ENCODE assay signal across 8 cellular contexts in the genomic region with DNA sequence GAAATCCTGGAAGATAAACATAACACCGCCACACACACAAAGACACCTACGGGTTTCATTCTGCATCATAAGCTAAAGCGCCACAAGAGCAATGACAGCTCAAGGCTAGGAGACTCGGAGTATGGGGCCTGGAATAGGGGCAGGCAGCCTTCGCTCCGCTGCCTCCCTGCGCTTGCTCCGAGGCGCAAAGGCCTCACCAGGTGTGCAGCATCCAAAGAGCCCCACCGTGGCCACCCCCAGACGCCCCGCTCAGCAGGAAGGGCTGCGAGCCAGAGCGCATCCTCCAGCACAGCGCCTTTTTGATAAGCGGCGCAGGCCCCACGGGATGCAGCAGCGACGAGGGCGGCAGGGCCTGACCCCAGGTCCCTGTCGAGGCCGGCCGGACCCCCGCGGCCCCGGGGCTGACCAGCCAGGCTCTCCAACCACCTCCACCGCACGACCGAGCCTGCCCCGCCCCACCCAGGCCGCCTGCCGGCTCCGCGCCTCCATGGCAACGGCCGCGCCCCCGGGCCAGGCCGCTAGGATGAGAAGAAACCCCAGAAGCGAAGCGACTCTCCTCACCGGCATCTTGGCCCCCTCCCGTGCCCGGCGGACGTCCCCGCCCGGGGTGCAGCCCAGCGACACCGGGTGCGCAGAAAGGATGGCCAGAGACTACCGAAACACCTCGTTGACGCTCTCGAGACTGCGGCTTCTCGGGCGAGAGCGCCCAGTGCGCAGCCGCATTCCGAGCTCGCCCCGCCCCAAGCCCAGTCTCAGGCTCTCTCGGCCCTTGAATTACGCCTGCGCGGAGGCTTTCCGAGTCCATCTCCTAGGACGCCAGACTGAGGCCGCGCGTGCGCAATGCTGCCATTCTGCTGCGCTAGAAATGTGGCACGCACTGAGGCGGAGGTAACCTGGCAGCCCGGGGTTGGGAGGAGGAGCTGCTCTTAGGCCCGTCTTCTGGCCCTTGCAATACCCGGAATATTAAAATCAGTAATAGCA. TPM values are rescaled to one million over a fixed set of nuclear protein-coding genes. Genes with fewer than 3 reads are reported as not detected.
DNase-seq lines count a peak whose midpoint lies in the region; ATAC-seq and TF ChIP-seq lines count a peak whose summit lies in the region.

A gene (minus strand): TSS at position 694 of the 981 bp plus-strand sequence. CDS start 127 bp downstream, at position 567.

- peak within 1 kb of the TSS; percentile 92 for H3K4me3 ChIP-seq in GM23338
- peak within 1 kb of the TSS; percentile 85 for H3K4me3 ChIP-seq in fibroblast of mammary gland (ENCODE audit: control insufficient read depth, low read depth, low read length)

- H3K36me3 Mint-ChIP-seq in GM23338 (ENCODE audit: low read depth) = no peaks in the 10 kb centered on the region
- H3K36me3 Mint-ChIP-seq in naive thymus-derived CD8-positive, alpha-beta T cell = peaks cover 0 to 16% (median 0%) of the 10 kb centered on the region in 3 donors

- no peaks in the 10 kb centered on the region for H3K36me3 ChIP-seq in GM23338 (ENCODE audit: insufficient read depth)

- H3F3A ChIP-seq in GM23338 (replicated peaks; ENCODE audit: low read depth) = no peaks in the 10 kb centered on the region

- H3K9me2 ChIP-seq in GM23338 (ENCODE audit: insufficient read depth) = no peaks in the 10 kb centered on the region

- H3K9me3 Mint-ChIP-seq in GM23338 = no peaks in the 10 kb centered on the region
- no peaks in the 10 kb centered on the region for H3K9me3 Mint-ChIP-seq in naive thymus-derived CD8-positive, alpha-beta T cell

- peaks cover 11% of the 10 kb centered on the region for H3K79me2 ChIP-seq in GM23338 (replicated peaks; ENCODE audit: insufficient read depth)

- peaks cover 14% of the 10 kb centered on the region for H3K4me1 Mint-ChIP-seq in GM23338
- peaks cover 12 to 36% (median 32%) of the 10 kb centered on the region in 4 donors for H3K4me1 Mint-ChIP-seq in naive thymus-derived CD8-positive, alpha-beta T cell

- peaks cover 11% of the 10 kb centered on the region; the same call in 1 of the 2 replicates for H4K20me1 ChIP-seq in GM23338 (replicated peaks; ENCODE audit: insufficient read depth)

- H3K27ac Mint-ChIP-seq in GM23338 = no peak within 1 kb of the TSS
- H3K27ac Mint-ChIP-seq in naive thymus-derived CD8-positive, alpha-beta T cell = peak within 1 kb of the TSS; percentile 89 to 97 (median 94)

- no peak for TF ChIP-seq CTCF in GM23338 (conservative IDR thresholded peaks at IDR 0.05; ENCODE audit: low read depth in 2 of 2)
- TF ChIP-seq CTCF in fibroblast of mammary gland (conservative IDR thresholded peaks at IDR 0.05; ENCODE audit: control insufficient read depth, insufficient read depth, low read depth, low read length) = no peak

- peaks cover 6% of the 10 kb centered on the region; the same call in 1 of the 2 replicates for H3K27me3 ChIP-seq in GM23338 (ENCODE audit: insufficient read depth)

- ATAC-seq in GM23338 = peak; percentile 91
- ATAC-seq in naive thymus-derived CD8-positive, alpha-beta T cell = peak; percentile 84 to 88

- peaks cover 6% of the 10 kb centered on the region; the same call in 1 of the 2 replicates for H3K4me1 ChIP-seq in GM23338 (ENCODE audit: insufficient read depth)

- DNase-seq in EH (ENCODE audit: low read depth) (peak; percentile 97), GM23338 (ENCODE audit: low spot score) (peak; percentile 99), LHCN-M2 (ENCODE audit: low read depth) (peak; percentile 91), RPMI8226 (peak; percentile 99), fibroblast of mammary gland (ENCODE audit: low read depth) (peak; percentile 92)
- peak; percentile 98 for DNase-seq in activated T-helper 1 cell treated with anti-CD3 and anti-CD28 coated beads, Interleukin-2, amount 50 U/mL, for 16 hours (ENCODE audit: low read depth in 1 of 2, low spot score in 1 of 2)
- DNase-seq in naive thymus-derived CD8-positive, alpha-beta T cell = peak; percentile 93 to 99 (median 96)
- peak; percentile 90 to 97 (median 96) for DNase-seq in stimulated activated naive CD4-positive, alpha-beta T cell (lab: John Stamatoyannopoulos, UW)

- H3K4me2 ChIP-seq in GM23338 = peak within 1 kb of the TSS; percentile 96

- no peaks in the 10 kb centered on the region for H3K27me3 Mint-ChIP-seq in GM23338 (ENCODE audit: insufficient read depth, low read depth, poor library complexity)
- H3K27me3 Mint-ChIP-seq in naive thymus-derived CD8-positive, alpha-beta T cell = peaks cover 0 to 9% (median 0%) of the 10 kb centered on the region in 5 donors

- POLR2A ChIA-PET in naive thymus-derived CD8-positive, alpha-beta T cell (lab: Charles Lee) = interaction anchor here (0.8 to 3.2 kb wide), 9 partner anchors 9 to 1634 kb away, joined by 3 to 52 read pairs (median 3); a partner anchor contains a TSS

- H3K4me3 Mint-ChIP-seq in GM23338 = peak within 1 kb of the TSS; percentile 84
- H3K4me3 Mint-ChIP-seq in naive thymus-derived CD8-positive, alpha-beta T cell = peak within 1 kb of the TSS; percentile 91 to 96 (median 94)

- no peak within 1 kb of the TSS for H3K27ac ChIP-seq in GM23338 (ENCODE audit: low read depth)

- H2AFZ ChIP-seq in GM23338 = peak within 1 kb of the TSS; percentile 99

TF ChIP-seq in GM23338, 12 proteins besides CTCF, POLR2A, EP300 and RAD21:
- TF ChIP-seq JUNB (IDR thresholded peaks at IDR 0.05; ENCODE audit: unreplicated experiment) (no peak), POLR2AphosphoS5 (IDR thresholded peaks at IDR 0.05; ENCODE audit: low read depth) (peak; percentile 88)

RNA-seq across cellular contexts. Expression of the gene that starts here (rescaled TPM):
- total RNA-seq in GM23338 (2014; rRNA removed; shearing (Covaris generic)) = 10.5 and 11.2 TPM in 2 replicates
- 15.4 and 19.7 TPM in 2 replicates for polyA plus RNA-seq in GM23338 (2016; fragmentation: Nextera tagmentation; extraction: Ambion mirVana)
- 4.8 and 7.2 TPM in 2 replicates for total RNA-seq in LHCN-M2 (2014; rRNA removed)
- polyA plus RNA-seq in LHCN-M2 (2012) = 3.5 TPM
- 10 to 100 TPM; 15.1 to 16.9 TPM for total RNA-seq in naive thymus-derived CD8-positive, alpha-beta T cell
- polyA plus RNA-seq in naive thymus-derived CD8-positive, alpha-beta T cell = 10 to 100 TPM in 2 of 3 donors, 1 to 10 TPM in 1; 8.5 to 13.5 (median 11.5) TPM
